10 cellular contexts compared by ENCODE assay signal in genomic region chr12:88334271-88334670, GRCh38.
DNase-seq lines count a peak whose midpoint lies in the region; ATAC-seq and TF ChIP-seq lines count a peak whose summit lies in the region.
"Had no signal": no experiment of that assay in that cellular context is flagged by ENCODE, and none has a peak within 500 bp of the region (broad histone marks: within the 10 kb centered on the region; RNA-seq: fewer than 3 reads in every experiment).

No MANE protein-coding gene starts in this region.

- no peaks in the 10 kb centered on the region for H3K36me3 ChIP-seq in SJCRH30

- H3K9me3 ChIP-seq in SJCRH30 (replicated peaks) = no peaks in the 10 kb centered on the region

- H3K4me3 Mint-ChIP-seq in effector memory CD8-positive, alpha-beta T cell = no peak overlapping the region

- no peaks in the 10 kb centered on the region for H3K27me3 Mint-ChIP-seq in effector memory CD8-positive, alpha-beta T cell

- no peak overlapping the region for H3K27ac ChIP-seq in SJCRH30

- peak; percentile 8 to 22 for DNase-seq in SJCRH30
- DNase-seq in iris pigment epithelial cell (ENCODE audit: low read depth) = peak; percentile 46
- no peak for DNase-seq in KBM-7
- DNase-seq in effector memory CD8-positive, alpha-beta T cell = no peak
- DNase-seq in GM10266 (ENCODE audit: extremely low spot score) = no peak
- DNase-seq in nucleus accumbens (lab: John Stamatoyannopoulos, UW) = no peak
- DNase-seq: EL; NK-92 treated with Interleukin-12 subunit alpha and Interleukin-12 subunit beta, amount 100 ng/mL, for 24 hours had no signal

- peak; percentile 48 for ATAC-seq in GM18498 (IDR thresholded peaks at IDR 0.05; ENCODE audit: unreplicated experiment)
- peak; percentile 40 for ATAC-seq in HG03103 (IDR thresholded peaks at IDR 0.05; ENCODE audit: low read depth, unreplicated experiment)
- ATAC-seq in effector memory CD8-positive, alpha-beta T cell (replicated peaks) = no peak

- H3K36me3 Mint-ChIP-seq in effector memory CD8-positive, alpha-beta T cell (ENCODE audit: insufficient read depth) = no peaks in the 10 kb centered on the region

- in situ Hi-C loops in KBM-7 (cut with MboI; ENCODE audit: low pct_unique_long_range_greater_than_20kb, low sequenced_read_pairs) = no loop called here

- no peaks in the 10 kb centered on the region for H3K27me3 ChIP-seq in SJCRH30

- H3K9me3 Mint-ChIP-seq in effector memory CD8-positive, alpha-beta T cell = peaks cover 0 to 4% of the 10 kb centered on the region in 2 donors

- no peaks in the 10 kb centered on the region for H3K4me1 Mint-ChIP-seq in effector memory CD8-positive, alpha-beta T cell (ENCODE audit: low read depth in 2 of 2)

- no peak overlapping the region for H3K4me3 ChIP-seq in SJCRH30

- TF ChIP-seq CTCF in GM10266 (IDR thresholded peaks at IDR 0.05; ENCODE audit: control insufficient read depth, insufficient read depth, low read depth, missing control alignments) = no peak

- no peak overlapping the region for H3K27ac Mint-ChIP-seq in effector memory CD8-positive, alpha-beta T cell

- no peaks in the 10 kb centered on the region for H3K4me1 ChIP-seq in SJCRH30

Comparison
In these comparisons a context has a peak if more than half of its experiments do, and no peak if none do; other contexts are left out.
1. DNase-seq: peak in SJCRH30 (2 of 2) and iris pigment epithelial cell (single experiment); none in KBM-7 (single experiment), effector memory CD8-positive, alpha-beta T cell (0 of 3), GM10266 (single experiment) and nucleus accumbens (0 of 56).